7 cellular contexts compared by ENCODE assay signal in the genomic region with DNA sequence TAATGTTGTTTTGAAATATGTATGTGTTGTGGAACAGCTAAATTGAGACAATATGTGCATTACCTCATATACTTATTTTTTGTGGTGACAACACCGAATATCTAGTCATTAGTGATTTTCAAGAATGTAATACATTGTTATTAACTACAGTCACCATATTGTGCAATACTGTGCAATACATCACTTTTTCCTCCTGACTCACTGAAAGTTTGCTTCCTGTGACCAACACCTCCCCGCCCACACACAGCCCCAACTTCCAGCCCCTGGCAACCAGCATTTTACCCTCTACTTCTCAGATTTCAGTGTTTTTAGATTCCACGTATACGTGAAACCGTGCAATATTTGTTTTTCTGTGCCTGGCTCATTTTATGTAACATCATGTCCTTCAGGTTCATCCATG.
A peak's percentile ranks its signal among the peaks of the same experiment; 100 is the strongest.
DNase-seq lines count a peak whose midpoint lies in the region; ATAC-seq lines count a peak whose summit lies in the region.

No MANE protein-coding gene starts in this region.

- ATAC-seq in esophagus mucosa: peak; percentile 93
- ATAC-seq in HG03108 (IDR thresholded peaks at IDR 0.05; ENCODE audit: unreplicated experiment): no peak
- ATAC-seq in GM19455 (IDR thresholded peaks at IDR 0.05; ENCODE audit: unreplicated experiment): no peak

- DNase-seq in ELR (ENCODE audit: low read depth): peak; percentile 61
- peak; percentile 72 for DNase-seq in MV-4-11 (lab: John Stamatoyannopoulos, UW)
- peak; percentile 27 to 45 for DNase-seq in stimulated activated CD4-positive, alpha-beta T cell treated with anti-CD3 and anti-CD28 coated beads, Interleukin-15, amount 100 ng/mL, for 48 hours (ENCODE audit: low read depth in 2 of 2)
- no peak for DNase-seq in central memory CD4-positive, alpha-beta T cell
